Comparison of ENCODE assay signal across 23 cellular contexts in genomic region chr9:116411506-116411905, GRCh38.
"Had no signal": no experiment of that assay in that cellular context is flagged by ENCODE, and none has a peak within 500 bp of the region (broad histone marks: within the 10 kb centered on the region; RNA-seq: fewer than 3 reads in every experiment).

No MANE protein-coding gene starts in this region.

- H3K27ac Mint-ChIP-seq: immature natural killer cell; mesothelial cell of epicardium; naive B cell; naive thymus-derived CD8-positive, alpha-beta T cell had no signal

- ATAC-seq: foreskin keratinocyte; gastroesophageal sphincter; heart left ventricle; left cardiac atrium; left lung; left ventricle myocardium superior; lower lobe of right lung; mucosa of descending colon; naive thymus-derived CD8-positive, alpha-beta T cell had no signal

- H3K9me3 Mint-ChIP-seq: mesothelial cell of epicardium; naive B cell; naive thymus-derived CD8-positive, alpha-beta T cell had no signal

- H3K27me3 Mint-ChIP-seq: naive B cell; naive thymus-derived CD8-positive, alpha-beta T cell had no signal

- DNase-seq: dermis blood vessel endothelial cell; dorsolateral prefrontal cortex; effector CD4-positive, alpha-beta T cell; effector memory CD4-positive, alpha-beta T cell; foreskin keratinocyte; heart left ventricle; hypothalamus; immature natural killer cell; islet precursor cell; kidney; kidney glomerular epithelial cell; left cardiac atrium; left lung; left ventricle myocardium superior; lower lobe of right lung; mesenchymal stem cell; mucosa of descending colon; naive B cell; naive thymus-derived CD8-positive, alpha-beta T cell had no signal

- H3K36me3 Mint-ChIP-seq: mesothelial cell of epicardium, naive B cell had no signal

- FAIRE-seq: endothelial cell of umbilical vein, frontal cortex, kidney had no signal

- H3K4me1 Mint-ChIP-seq: immature natural killer cell; mesothelial cell of epicardium; naive B cell; naive thymus-derived CD8-positive, alpha-beta T cell had no signal

- H3K4me3 Mint-ChIP-seq: immature natural killer cell; mesothelial cell of epicardium; naive B cell; naive thymus-derived CD8-positive, alpha-beta T cell had no signal
